In genomic region chr12:71838231-71838630, GRCh38 we compare ENCODE assay signal across 15 cellular contexts. TPM values are rescaled to one million over a fixed set of nuclear protein-coding genes. Genes with fewer than 3 reads are reported as not detected.
DNase-seq lines count a peak whose midpoint lies in the region; ATAC-seq and TF ChIP-seq lines count a peak whose summit lies in the region.
"Had no signal": no experiment of that assay in that cellular context is flagged by ENCODE, and none has a peak within 500 bp of the region (broad histone marks: within the 10 kb centered on the region; RNA-seq: fewer than 3 reads in every experiment).

No MANE protein-coding gene starts in this region.

- H3K9me3 ChIP-seq in testis, result no peaks in the 10 kb centered on the region
- H3K9me3 ChIP-seq: body of pancreas had no signal

- no peak for TF ChIP-seq POLR2A in testis (IDR thresholded peaks at IDR 0.05)

- H3K36me3 ChIP-seq in testis (ENCODE audit: low read depth, missing control alignments), result no peaks in the 10 kb centered on the region

- H3K4me1 ChIP-seq in testis, result no peaks in the 10 kb centered on the region

- H3K4me3 Mint-ChIP-seq in activated naive CD4-positive, alpha-beta T cell treated with anti-CD3 and anti-CD28 coated beads, Interleukin-2, amount 10 ng/mL, durations not matched to agents 7 days and 5 days, result peak overlapping the region; percentile 87
- H3K4me3 Mint-ChIP-seq in activated CD8-positive, alpha-beta T cell treated with anti-CD3 and anti-CD28 coated beads, Interleukin-2, amount 10 ng/mL, durations not matched to agents 7 days and 5 days, result peak overlapping the region; percentile 95
- H3K4me3 Mint-ChIP-seq in memory B cell (peak overlapping the region; percentile 18), osteocyte (ENCODE audit: unreplicated experiment) (no peak overlapping the region)

- H3K27me3 ChIP-seq in testis, result no peaks in the 10 kb centered on the region
- H3K27me3 ChIP-seq: body of pancreas had no signal

- H3K36me3 Mint-ChIP-seq in activated naive CD4-positive, alpha-beta T cell treated with anti-CD3 and anti-CD28 coated beads, Interleukin-2, amount 10 ng/mL, durations not matched to agents 7 days and 5 days, result peaks cover 16% of the 10 kb centered on the region
- peaks cover 12% of the 10 kb centered on the region for H3K36me3 Mint-ChIP-seq in activated CD8-positive, alpha-beta T cell treated with anti-CD3 and anti-CD28 coated beads, Interleukin-2, amount 10 ng/mL, durations not matched to agents 7 days and 5 days (ENCODE audit: low read depth)
- H3K36me3 Mint-ChIP-seq in memory B cell, result peaks cover 3% of the 10 kb centered on the region
- no peaks in the 10 kb centered on the region for H3K36me3 Mint-ChIP-seq in osteocyte (ENCODE audit: unreplicated experiment)

- TF ChIP-seq CTCF in RWPE1 (conservative IDR thresholded peaks at IDR 0.05; ENCODE audit: low read depth), result no peak
- no peak for TF ChIP-seq CTCF in testis (IDR thresholded peaks at IDR 0.05)
- no peak for TF ChIP-seq CTCF in osteocyte (IDR thresholded peaks at IDR 0.05)

- no peak for DNase-seq in activated naive CD4-positive, alpha-beta T cell treated with anti-CD3 and anti-CD28 coated beads, Interleukin-2, amount 10 ng/mL, durations not matched to agents 7 days and 5 days
- DNase-seq in activated naive CD4-positive, alpha-beta T cell treated with anti-CD3 and anti-CD28 coated beads, Interleukin-2, amount 50 U/mL, for 16 hours, result no peak
- no peak for DNase-seq in activated CD8-positive, alpha-beta T cell treated with anti-CD3 and anti-CD28 coated beads, Interleukin-2, amount 10 ng/mL, durations not matched to agents 7 days and 5 days
- DNase-seq in memory B cell (ENCODE audit: low spot score in 2 of 2) (no peak), RWPE1 (ENCODE audit: low spot score) (no peak), testis (no peak), osteocyte (ENCODE audit: extremely low spot score, unreplicated experiment) (no peak)
- DNase-seq: body of pancreas; DMS79 treated with DMSO at 0.1 percent for 48 hours; IMR-90; NCI-H1105 treated with DMSO at 0.1 percent for 48 hours; NCI-H226; stimulated activated CD4-positive, alpha-beta T cell treated with anti-CD3 and anti-CD28 coated beads, Interleukin-4, amount 100 ng/mL, for 4 hours had no signal

- 61 to 83% methylated on average over 6 of the region's 6 CpGs for WGBS in testis, 2 donors

- no peak overlapping the region for H3K4me3 ChIP-seq in testis
- H3K4me3 ChIP-seq: body of pancreas had no signal

- POLR2A ChIA-PET in activated CD8-positive, alpha-beta T cell treated with anti-CD3 and anti-CD28 coated beads, Interleukin-2, amount 10 ng/mL, durations not matched to agents 7 days and 5 days (lab: Charles Lee), result interaction anchor here (0.9 to 4.0 kb wide), 4 partner anchors 17 to 175 kb away, joined by 3 to 21 read pairs (median 4); partner anchors contain the start of genes RAB21, THAP2, TMEM19 and ZFC3H1
- POLR2A ChIA-PET in RWPE1 (lab: Yijun Ruan, JAX; ENCODE audit: low non-redundant PET), result interaction anchor here (0.7 kb wide), 1 partner anchor 8 kb away, joined by 3 read pairs; no protein-coding TSS in a partner anchor

- ATAC-seq in activated CD8-positive, alpha-beta T cell treated with anti-CD3 and anti-CD28 coated beads, Interleukin-2, amount 10 ng/mL, durations not matched to agents 7 days and 5 days, result no peak
- ATAC-seq in memory B cell (ENCODE audit: low read depth) (no peak), esophagus mucosa (no peak)
- ATAC-seq: body of pancreas, HCT116 had no signal

- no peak overlapping the region for H3K27ac ChIP-seq in RWPE1
- H3K27ac ChIP-seq in testis, result no peak overlapping the region

- H3K9me3 Mint-ChIP-seq in activated naive CD4-positive, alpha-beta T cell treated with anti-CD3 and anti-CD28 coated beads, Interleukin-2, amount 10 ng/mL, durations not matched to agents 7 days and 5 days, result no peaks in the 10 kb centered on the region
- no peaks in the 10 kb centered on the region for H3K9me3 Mint-ChIP-seq in activated CD8-positive, alpha-beta T cell treated with anti-CD3 and anti-CD28 coated beads, Interleukin-2, amount 10 ng/mL, durations not matched to agents 7 days and 5 days (ENCODE audit: insufficient read depth)
- H3K9me3 Mint-ChIP-seq in memory B cell (no peaks in the 10 kb centered on the region), osteocyte (ENCODE audit: unreplicated experiment) (no peaks in the 10 kb centered on the region)

- intact Hi-C loops in testis (cut with DNase I; ENCODE audit: low total_unique reads), result no loop called here

- peaks cover 6% of the 10 kb centered on the region for H3K27me3 Mint-ChIP-seq in activated naive CD4-positive, alpha-beta T cell treated with anti-CD3 and anti-CD28 coated beads, Interleukin-2, amount 10 ng/mL, durations not matched to agents 7 days and 5 days
- H3K27me3 Mint-ChIP-seq in activated CD8-positive, alpha-beta T cell treated with anti-CD3 and anti-CD28 coated beads, Interleukin-2, amount 10 ng/mL, durations not matched to agents 7 days and 5 days (ENCODE audit: low read depth), result peaks cover 5% of the 10 kb centered on the region
- H3K27me3 Mint-ChIP-seq in memory B cell, result peaks cover 6% of the 10 kb centered on the region
- peaks cover 15% of the 10 kb centered on the region for H3K27me3 Mint-ChIP-seq in osteocyte (ENCODE audit: unreplicated experiment)

- H3K27ac Mint-ChIP-seq in activated naive CD4-positive, alpha-beta T cell treated with anti-CD3 and anti-CD28 coated beads, Interleukin-2, amount 10 ng/mL, durations not matched to agents 7 days and 5 days, result peak overlapping the region; percentile 98
- peak overlapping the region; percentile 98 for H3K27ac Mint-ChIP-seq in activated CD8-positive, alpha-beta T cell treated with anti-CD3 and anti-CD28 coated beads, Interleukin-2, amount 10 ng/mL, durations not matched to agents 7 days and 5 days
- H3K27ac Mint-ChIP-seq in memory B cell (peak overlapping the region; percentile 100), osteocyte (ENCODE audit: unreplicated experiment) (no peak overlapping the region)

- peaks cover 40% of the 10 kb centered on the region for H3K4me1 Mint-ChIP-seq in activated naive CD4-positive, alpha-beta T cell treated with anti-CD3 and anti-CD28 coated beads, Interleukin-2, amount 10 ng/mL, durations not matched to agents 7 days and 5 days
- peaks cover 31% of the 10 kb centered on the region for H3K4me1 Mint-ChIP-seq in activated CD8-positive, alpha-beta T cell treated with anti-CD3 and anti-CD28 coated beads, Interleukin-2, amount 10 ng/mL, durations not matched to agents 7 days and 5 days (ENCODE audit: low read depth)
- H3K4me1 Mint-ChIP-seq in memory B cell (peaks cover 20% of the 10 kb centered on the region), osteocyte (ENCODE audit: unreplicated experiment) (peaks cover 22% of the 10 kb centered on the region)

- CTCF ChIA-PET in activated naive CD4-positive, alpha-beta T cell treated with anti-CD3 and anti-CD28 coated beads, Interleukin-2, amount 10 ng/mL, durations not matched to agents 7 days and 5 days (lab: Charles Lee), result interaction anchor here (1.1 to 1.8 kb wide), 3 partner anchors 8 to 57 kb away, joined by 4 to 7 read pairs (median 4); no protein-coding TSS in a partner anchor
- CTCF ChIA-PET in activated CD8-positive, alpha-beta T cell treated with anti-CD3 and anti-CD28 coated beads, Interleukin-2, amount 10 ng/mL, durations not matched to agents 7 days and 5 days (lab: Charles Lee), result interaction anchor here (0.6 to 3.5 kb wide), 4 partner anchors 43 to 179 kb away, joined by 3 to 24 read pairs (median 4); partner anchors contain the start of genes THAP2 and ZFC3H1
- CTCF ChIA-PET in RWPE1 (lab: Yijun Ruan, JAX), result no interaction called here

RNA-seq across cellular contexts. Expression of gene TBC1D15, which starts 1.3 kb away (rescaled TPM):
- total RNA-seq in activated CD8-positive, alpha-beta T cell treated with anti-CD3 and anti-CD28 coated beads, Interleukin-2, amount 10 ng/mL, durations not matched to agents 7 days and 5 days, result 10 to 100 TPM; 38.3 to 38.5 TPM
- total RNA-seq in testis (10 to 100 TPM; 42.3 to 44.0 TPM), esophagus mucosa (17.7 TPM), osteocyte (50.9 and 52.2 TPM in 2 replicates)
- 52.9 TPM for polyA plus RNA-seq in testis (ENCODE audit: insufficient read depth, low read depth, low replicate concordance)
